ENCODE assay signal across 10 cellular contexts in genomic region chr7:151113344-151114150, GRCh38.
DNase-seq lines count a peak whose midpoint lies in the region; TF ChIP-seq lines count a peak whose summit lies in the region.
"Had no signal": no experiment of that assay in that cellular context is flagged by ENCODE, and none has a peak within 500 bp of the region (broad histone marks: within the 10 kb centered on the region; RNA-seq: fewer than 3 reads in every experiment).

No MANE protein-coding gene starts in this region.

- H3K9me3 ChIP-seq in mucosa of stomach (ENCODE audit: control insufficient read depth, low read length): no peaks in the 10 kb centered on the region

- no peaks in the 10 kb centered on the region for H3K27me3 ChIP-seq in mucosa of stomach (ENCODE audit: control insufficient read depth, insufficient read depth, low read length)

- DNase-seq in LNCaP clone FGC (ENCODE audit: low read depth): peak; percentile 92
- DNase-seq in cardiac fibroblast (ENCODE audit: low read depth in 2 of 2): peak; percentile 48 to 72
- no peak for DNase-seq in NCI-H2081 treated with DMSO at 0.1 percent for 48 hours (lab: John Stamatoyannopoulos, UW)
- no peak for DNase-seq in activated CD4-positive, alpha-beta T cell treated with anti-CD3 and anti-CD28 coated beads, Interleukin-2, amount 50 U/mL, for 1 hour
- no peak for DNase-seq in NCI-H2171 (lab: John Stamatoyannopoulos, UW)
- no peak for DNase-seq in Kasumi-1 (lab: John Stamatoyannopoulos, UW)
- DNase-seq: midbrain; stimulated activated naive CD8-positive, alpha-beta T cell treated with anti-CD3 and anti-CD28 coated beads, Interleukin-15, amount 100 ng/mL, for 72 hours had no signal

- peak overlapping the region; percentile 45 for H3K9ac ChIP-seq in mucosa of stomach (ENCODE audit: low read length)

- peaks cover 45% of the 10 kb centered on the region for H3K4me1 ChIP-seq in mucosa of stomach (ENCODE audit: control insufficient read depth, insufficient read depth, low read length)

- H3K27ac ChIP-seq in C4-2B: peak overlapping the region; percentile 69

- TF ChIP-seq CTCF in C4-2B (conservative IDR thresholded peaks at IDR 0.05): no peak
- no peak for TF ChIP-seq CTCF in LNCaP clone FGC (IDR thresholded peaks at IDR 0.05; ENCODE audit: control insufficient read depth, extremely low read depth, insufficient read depth)
- TF ChIP-seq CTCF in cardiac fibroblast (IDR thresholded peaks at IDR 0.05; ENCODE audit: low read depth, low read length): peak; percentile 2

- H3K4me3 ChIP-seq in LNCaP clone FGC (ENCODE audit: low read depth, low read length) (peak overlapping the region; percentile 36), cardiac fibroblast (replicated peaks in 1 of 2; ENCODE audit: low read depth in 2 of 2, low read length in 2 of 2) (no peak overlapping the region), mucosa of stomach (ENCODE audit: low read length) (no peak overlapping the region)

- H3K36me3 ChIP-seq in mucosa of stomach (ENCODE audit: control insufficient read depth, insufficient read depth, low read length): no peaks in the 10 kb centered on the region

Comparison
In these comparisons a context has a peak if more than half of its experiments do, and no peak if none do; other contexts are left out.
1. DNase-seq: peak in LNCaP clone FGC (single experiment) and cardiac fibroblast (2 of 2); none in NCI-H2081 treated with DMSO at 0.1 percent for 48 hours (single experiment), activated CD4-positive, alpha-beta T cell treated with anti-CD3 and anti-CD28 coated beads, Interleukin-2, amount 50 U/mL, for 1 hour (single experiment), NCI-H2171 (single experiment) and Kasumi-1 (0 of 2).